Comparison of ENCODE assay signal across 14 cellular contexts in genomic region chr22:42794551-42795510, GRCh38.
DNase-seq lines count a peak whose midpoint lies in the region; ATAC-seq and TF ChIP-seq lines count a peak whose summit lies in the region.
"Had no signal": no experiment of that assay in that cellular context is flagged by ENCODE, and none has a peak within 500 bp of the region (broad histone marks: within the 10 kb centered on the region; RNA-seq: fewer than 3 reads in every experiment).

No MANE protein-coding gene starts in this region.

- no peak overlapping the region for H3K4me3 ChIP-seq in hepatocyte
- H3K4me3 ChIP-seq: PC-9, psoas muscle had no signal

- POLR2A ChIA-PET in RWPE1 (lab: Yijun Ruan, JAX; ENCODE audit: low non-redundant PET): no interaction called here

- CTCF ChIA-PET in RWPE1 (lab: Yijun Ruan, JAX): no interaction called here

- no peak for TF ChIP-seq CTCF in RWPE1 (conservative IDR thresholded peaks at IDR 0.05; ENCODE audit: low read depth)
- peak; percentile 16 for TF ChIP-seq CTCF in hepatocyte (IDR thresholded peaks at IDR 0.05; ENCODE audit: poor library complexity)

- H3K27ac ChIP-seq in RWPE1 (peak overlapping the region; percentile 29), hepatocyte (no peak overlapping the region)
- H3K27ac ChIP-seq: HL-60, PC-9, psoas muscle had no signal

- H3K27me3 ChIP-seq in hepatocyte: no peaks in the 10 kb centered on the region

- no peaks in the 10 kb centered on the region for H3K79me2 ChIP-seq in hepatocyte

- ATAC-seq in sciatic nerve (peak; percentile 14), GM21786 (IDR thresholded peaks at IDR 0.05; ENCODE audit: unreplicated experiment) (no peak), HG03108 (IDR thresholded peaks at IDR 0.05; ENCODE audit: unreplicated experiment) (no peak)
- ATAC-seq: psoas muscle had no signal

- H3K4me1 ChIP-seq in hepatocyte (ENCODE audit: insufficient read depth): no peaks in the 10 kb centered on the region

- no peak overlapping the region for H2AFZ ChIP-seq in hepatocyte
- H2AFZ ChIP-seq: PC-9 had no signal

- no peak overlapping the region for H3K4me2 ChIP-seq in hepatocyte
- H3K4me2 ChIP-seq: PC-9 had no signal

- no peaks in the 10 kb centered on the region for H3K9me3 ChIP-seq in hepatocyte (ENCODE audit: low read depth)
- H3K9me3 ChIP-seq: psoas muscle had no signal

- no peaks in the 10 kb centered on the region for H4K20me1 ChIP-seq in hepatocyte (ENCODE audit: insufficient read depth, poor library complexity, severe bottlenecking)

- no peaks in the 10 kb centered on the region for H3K36me3 ChIP-seq in hepatocyte (replicated peaks; ENCODE audit: insufficient read depth, low read depth)

- H3K9me2 ChIP-seq in hepatocyte (replicated peaks; ENCODE audit: insufficient read depth): no peaks in the 10 kb centered on the region

- intact Hi-C loops in sciatic nerve (cut with DNase I): no loop called here

- WGBS in hepatocyte (ENCODE audit: low lambda C conversion rate, missing lambda C conversion rate): 88% methylated on average over 25 of the region's 25 CpGs

- DNase-seq in ELF-1 (ENCODE audit: low read depth, low spot score) (peak; percentile 60), RWPE1 (ENCODE audit: low spot score) (no peak), hepatocyte (ENCODE audit: low spot score) (no peak), sciatic nerve (ENCODE audit: low spot score) (peak; percentile 62), NCI-H1436 treated with DMSO at 0.1 percent for 48 hours (lab: John Stamatoyannopoulos, UW) (no peak), NCI-H524 treated with DMSO at 0.1 percent for 48 hours (lab: John Stamatoyannopoulos, UW) (no peak)
- DNase-seq: activated CD4-positive, alpha-beta T cell treated with anti-CD3 and anti-CD28 coated beads, Interleukin-2, amount 10 ng/mL, durations not matched to agents 24 days and 14 days; COR-L47; PC-9; psoas muscle; T-helper 1 cell had no signal

Comparison
In these comparisons a context has a peak if more than half of its experiments do, and no peak if none do; other contexts are left out.
1. DNase-seq: peak in ELF-1 (single experiment) and sciatic nerve (single experiment); none in RWPE1 (single experiment), hepatocyte (single experiment), NCI-H1436 treated with DMSO at 0.1 percent for 48 hours (single experiment) and NCI-H524 treated with DMSO at 0.1 percent for 48 hours (single experiment).